ENCODE assay signal across 1 cellular context in the genomic region with DNA sequence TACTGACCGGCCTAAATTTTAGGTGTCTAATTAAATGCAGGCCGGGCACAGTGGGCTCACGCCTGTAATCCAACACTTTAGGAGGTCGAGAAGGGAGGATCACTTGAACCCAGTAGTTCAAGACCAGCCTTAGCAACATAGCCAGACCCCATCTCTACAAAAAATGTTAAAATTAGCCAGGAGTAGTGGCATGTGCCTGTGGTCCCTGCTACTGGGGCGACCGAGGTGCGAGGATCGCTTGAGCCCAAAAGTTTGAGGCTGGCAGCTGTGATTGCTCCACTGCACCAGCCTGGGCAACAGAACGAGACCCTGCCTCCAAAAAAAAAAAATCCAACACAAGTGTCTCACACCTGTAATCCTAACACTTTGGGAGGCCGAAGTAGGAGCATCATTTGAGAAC.
TF ChIP-seq lines count a peak whose summit lies in the region.

No MANE protein-coding gene starts in this region.

TF ChIP-seq in GM23338, 12 proteins besides CTCF, POLR2A, EP300 and RAD21 (continued from another document):
- TF ChIP-seq ZNF462 (CRISPR knock-in tag; IDR thresholded peaks at IDR 0.05) (no peak), ZNF331 (CRISPR knock-in tag; IDR thresholded peaks at IDR 0.05; ENCODE audit: low read depth) (no peak), CREB1 (CRISPR knock-in tag; IDR thresholded peaks at IDR 0.05; ENCODE audit: low read depth) (no peak), STAT1 (IDR thresholded peaks at IDR 0.05; ENCODE audit: unreplicated experiment) (no peak), EZH2phosphoT487 (IDR thresholded peaks at IDR 0.05; ENCODE audit: unreplicated experiment) (no peak), NANOG (IDR thresholded peaks at IDR 0.05; ENCODE audit: borderline replicate concordance) (no peak), EZH2 (IDR thresholded peaks at IDR 0.05; ENCODE audit: low read depth, unreplicated experiment) (no peak)
